Comparison of ENCODE assay signal across 20 cellular contexts in genomic region chr1:213980906-213981305, GRCh38. TPM values are rescaled to one million over a fixed set of nuclear protein-coding genes. Genes with fewer than 3 reads are reported as not detected.
"Had no signal": no experiment of that assay in that cellular context is flagged by ENCODE, and none has a peak within 500 bp of the region (broad histone marks: within the 10 kb centered on the region; RNA-seq: fewer than 3 reads in every experiment).

No MANE protein-coding gene starts in this region.

- H3K4me3 ChIP-seq: lung, ovary, right lobe of liver, suprapubic skin, transverse colon, uterus had no signal

- H3K9me3 Mint-ChIP-seq: activated CD4-positive, alpha-beta memory T cell treated with anti-CD3 and anti-CD28 coated beads for 36 hours; dendritic cell treated with granulocyte-macrophage colony-stimulating factor and Interleukin-4, amounts not matched to agents 40 ng/mL and 50 ng/mL, for 4 days had no signal

- H3K27ac Mint-ChIP-seq: activated CD4-positive, alpha-beta memory T cell treated with anti-CD3 and anti-CD28 coated beads for 36 hours; activated CD4-positive, alpha-beta T cell treated with anti-CD3 and anti-CD28 coated beads for 36 hours; dendritic cell treated with granulocyte-macrophage colony-stimulating factor and Interleukin-4, amounts not matched to agents 40 ng/mL and 50 ng/mL, for 4 days; stimulated activated naive CD8-positive, alpha-beta T cell treated with anti-CD3 and anti-CD28 coated beads, Interleukin-15, Interleukin-2, amounts not matched to agents 100 ng/mL and 50 ng/mL, for 24 hours had no signal

- ATAC-seq: activated CD4-positive, alpha-beta T cell treated with anti-CD3 and anti-CD28 coated beads for 36 hours; left lobe of liver; right lobe of liver had no signal

- H3K27me3 ChIP-seq: ovary, right lobe of liver had no signal

- H3K27ac ChIP-seq: ovary, suprapubic skin, transverse colon, uterus had no signal

- FAIRE-seq: kidney, small intestine had no signal

- H3K9me3 ChIP-seq: ovary, right lobe of liver, suprapubic skin, transverse colon, uterus had no signal

- H3K4me3 Mint-ChIP-seq: activated CD4-positive, alpha-beta memory T cell treated with anti-CD3 and anti-CD28 coated beads for 36 hours; activated CD4-positive, alpha-beta T cell treated with anti-CD3 and anti-CD28 coated beads for 36 hours; dendritic cell treated with granulocyte-macrophage colony-stimulating factor and Interleukin-4, amounts not matched to agents 40 ng/mL and 50 ng/mL, for 4 days; stimulated activated naive CD8-positive, alpha-beta T cell treated with anti-CD3 and anti-CD28 coated beads, Interleukin-15, Interleukin-2, amounts not matched to agents 100 ng/mL and 50 ng/mL, for 24 hours had no signal

- H3K36me3 ChIP-seq: ovary, right lobe of liver, suprapubic skin, transverse colon, uterus had no signal

- DNase-seq: activated CD4-positive, alpha-beta memory T cell treated with anti-CD3 and anti-CD28 coated beads for 36 hours; activated CD4-positive, alpha-beta T cell treated with anti-CD3 and anti-CD28 coated beads for 36 hours; activated T-cell treated with anti-CD3 and anti-CD28 coated beads for 4 hours; anterior cingulate cortex; effector CD8-positive, alpha-beta T cell; kidney; midbrain; ovary; right lobe of liver; small intestine; stimulated activated CD4-positive, alpha-beta T cell treated with anti-CD3 and anti-CD28 coated beads, Interleukin-15, amount 100 ng/mL, for 24 hours; stimulated activated CD4-positive, alpha-beta T cell treated with anti-CD3 and anti-CD28 coated beads, Interleukin-2, amount 100 ng/mL, for 48 hours; transverse colon; uterus had no signal

RNA-seq across cellular contexts. Expression of gene PROX1, which starts 6.9 kb away (rescaled TPM):
- total RNA-seq: T-helper 2 cell treated with Interferon-gamma antibody and Interleukin-4, amounts not matched to agents 100 ng/mL and 5 ng/mL, for 36 hours had no signal
